23 cellular contexts compared by ENCODE assay signal in the genomic region with DNA sequence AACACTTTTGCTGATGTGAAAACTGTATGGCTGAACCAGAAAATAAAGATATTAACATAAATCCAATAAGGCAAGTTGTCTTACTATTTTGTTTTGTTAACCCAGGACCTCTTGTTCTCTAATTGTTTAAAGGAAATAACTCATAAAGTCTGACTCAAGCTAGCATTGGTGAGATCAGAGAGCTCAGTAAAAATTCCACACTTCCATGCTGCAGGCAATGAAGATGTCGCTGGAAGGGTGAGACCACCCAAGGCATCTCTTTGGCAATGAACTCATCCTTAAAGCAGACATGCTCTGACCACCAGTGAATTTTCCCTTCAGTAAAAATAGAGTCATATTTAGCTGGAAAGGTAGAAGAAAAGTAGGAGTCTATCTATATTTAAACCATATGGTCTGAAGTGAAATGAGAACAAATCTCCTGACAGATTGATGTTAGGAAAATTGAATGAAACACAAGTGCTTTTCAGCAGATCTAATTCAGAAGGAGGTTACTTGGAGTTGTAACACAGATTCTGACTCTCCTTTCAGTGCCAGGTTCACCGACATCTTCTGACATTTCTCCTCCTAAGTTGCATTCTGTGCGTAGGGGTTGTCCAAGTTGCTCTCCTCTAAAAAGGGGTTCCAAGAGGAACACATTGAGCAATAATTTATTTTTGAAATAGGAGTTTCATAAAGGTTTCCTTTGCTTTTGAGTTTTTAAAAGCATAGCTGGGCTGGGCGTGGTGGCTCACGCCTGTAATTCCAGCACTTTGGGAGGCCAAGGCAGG. TPM values are rescaled to one million over a fixed set of nuclear protein-coding genes. Genes with fewer than 3 reads are reported as not detected.
A peak's percentile ranks its signal among the peaks of the same experiment; 100 is the strongest.
DNase-seq lines count a peak whose midpoint lies in the region; ATAC-seq, FAIRE-seq and TF ChIP-seq lines count a peak whose summit lies in the region.
"Had no signal": no experiment of that assay in that cellular context is flagged by ENCODE, and none has a peak within 500 bp of the region (broad histone marks: within the 10 kb centered on the region; RNA-seq: fewer than 3 reads in every experiment).

No MANE protein-coding gene starts in this region.

- no peak for TF ChIP-seq EP300 in sigmoid colon (IDR thresholded peaks at IDR 0.05)

- peak overlapping the region; percentile 46 to 68 (median 59) for H3K27ac Mint-ChIP-seq in nephron
- H3K27ac Mint-ChIP-seq: CD4-positive, alpha-beta memory T cell had no signal

- H3K36me3 Mint-ChIP-seq in nephron (ENCODE audit: low read depth): no peaks in the 10 kb centered on the region
- H3K36me3 Mint-ChIP-seq: CD4-positive, alpha-beta memory T cell had no signal

- H3K4me1 Mint-ChIP-seq in nephron: peaks cover 4% of the 10 kb centered on the region

- no peak for TF ChIP-seq POLR2A in sigmoid colon (IDR thresholded peaks at IDR 0.05)

- ATAC-seq in Right ventricle myocardium superior (ENCODE audit: poor library complexity): no peak
- no peak for ATAC-seq in left cardiac atrium
- ATAC-seq: A549, HepG2 had no signal

- H3K9me3 ChIP-seq in sigmoid colon: peaks cover 0 to 2% (median 0%) of the 10 kb centered on the region in 4 donors
- H3K9me3 ChIP-seq: BE2C, HAP-1 had no signal

- no peak for TF ChIP-seq CTCF in VCaP (conservative IDR thresholded peaks at IDR 0.05)
- no peak for TF ChIP-seq CTCF in nephron (IDR thresholded peaks at IDR 0.05; ENCODE audit: unreplicated experiment in 3 of 3)
- no peak for TF ChIP-seq CTCF in sigmoid colon (IDR thresholded peaks at IDR 0.05)

- DNase-seq in sigmoid colon (no peak), Right ventricle myocardium superior (no peak), dermis blood vessel endothelial cell (no peak), left cardiac atrium (no peak)
- DNase-seq: BE2C; CD4-positive, alpha-beta memory T cell; COR-L47; DMS153; DMS79 treated with DMSO at 0.1 percent for 48 hours; EL had no signal

- FAIRE-seq in endometrium (lab: Jason Lieb, UNC): peak; percentile 94
- FAIRE-seq: A549, D721Med, G401.6, GM12891, H1, HepG2 had no signal

- peaks cover 10% of the 10 kb centered on the region for H3K27me3 Mint-ChIP-seq in nephron (ENCODE audit: low read depth)

- no peaks in the 10 kb centered on the region for H3K27me3 ChIP-seq in sigmoid colon
- H3K27me3 ChIP-seq: BE2C had no signal

- H3K27ac ChIP-seq in VCaP: peak overlapping the region; percentile 26; the same call in 1 of the 2 replicates
- H3K27ac ChIP-seq in sigmoid colon: peak overlapping the region in 2 of 4 donors; percentile 14 to 25
- H3K27ac ChIP-seq: A549, C4-2B had no signal

- H3K36me3 ChIP-seq in sigmoid colon: no peaks in the 10 kb centered on the region
- H3K36me3 ChIP-seq: BE2C, HAP-1 had no signal

- intact Hi-C loops in sigmoid colon (cut with DNase I): no loop called here
- intact Hi-C loops in Right ventricle myocardium superior (cut with DNase I): no loop called here
- intact Hi-C loops in left cardiac atrium (cut with DNase I): no loop called here

- WGBS in sigmoid colon, 2 donors: 71 to 73% methylated on average over 5 of the region's 5 CpGs

- peaks cover 45% of the 10 kb centered on the region for H3K9me3 Mint-ChIP-seq in nephron

- H3K4me3 ChIP-seq in sigmoid colon: no peak overlapping the region
- H3K4me3 ChIP-seq: A549, HAP-1 had no signal

- no peak overlapping the region for H3K4me3 Mint-ChIP-seq in nephron
- H3K4me3 Mint-ChIP-seq: CD4-positive, alpha-beta memory T cell had no signal

- peaks cover 0 to 14% (median 0%) of the 10 kb centered on the region in 4 donors for H3K4me1 ChIP-seq in sigmoid colon
- H3K4me1 ChIP-seq: A549, BE2C, HAP-1 had no signal

RNA-seq across cellular contexts. Expression of a gene that starts 32.8 kb away (rescaled TPM):
- total RNA-seq in sigmoid colon (10 to 100 TPM; 11.7 to 21.4 (median 15.7) TPM), Right ventricle myocardium superior (15.2 TPM), dermis blood vessel endothelial cell (not detected in 2 replicates), left cardiac atrium (1 to 10 TPM; 6.3 to 8.5 TPM)
- polyA plus RNA-seq in sigmoid colon: 1 to 10 TPM in 2 of 3 donors, under 1 TPM in 1; 0.23 to 3.0 (median 2.4) TPM
- total RNA-seq: HepG2, HT1080 had no signal
- polyA plus RNA-seq: A549, AG04450, HepG2 had no signal
